In the genomic region with DNA sequence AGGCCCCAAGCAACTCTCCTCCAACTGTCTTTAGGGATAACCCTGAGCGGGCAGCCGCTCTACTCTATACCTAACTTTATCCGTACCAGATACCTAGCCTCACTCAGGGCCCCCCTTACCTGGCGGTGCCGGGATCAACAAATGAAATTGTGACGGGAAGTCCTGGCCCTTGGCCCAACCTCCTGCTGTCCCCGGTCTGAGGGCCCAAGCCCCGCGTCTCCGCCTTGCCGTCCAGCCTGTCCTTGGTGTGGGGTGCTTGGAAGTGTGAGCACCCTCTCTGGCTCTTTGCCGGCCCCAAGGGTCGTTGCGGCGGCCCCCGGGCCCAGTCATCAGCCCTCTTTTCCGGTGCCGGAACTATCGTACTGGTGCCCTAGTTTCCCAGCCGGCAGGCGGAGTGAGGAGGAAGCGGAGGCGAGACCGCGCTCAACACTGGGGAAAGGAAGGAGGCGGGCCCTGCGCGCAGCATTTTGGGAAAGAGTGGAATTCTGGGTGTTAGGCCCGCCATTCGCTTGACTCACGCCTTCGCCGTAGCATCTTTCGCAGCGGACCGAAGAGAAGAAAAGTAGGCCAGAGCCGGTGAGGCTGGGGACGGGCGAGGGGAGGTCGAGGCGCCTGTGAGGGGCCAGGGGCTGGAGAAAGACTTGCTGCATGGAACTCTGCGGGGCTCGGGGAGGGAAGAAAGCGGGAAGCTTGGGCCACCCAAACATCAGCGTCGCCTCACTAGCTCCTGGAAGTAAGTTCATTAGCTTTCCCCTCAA, we compare ENCODE assay signal across 8 cellular contexts. TPM values are rescaled to one million over a fixed set of nuclear protein-coding genes. Genes with fewer than 3 reads are reported as not detected.
DNase-seq lines count a peak whose midpoint lies in the region; ATAC-seq and TF ChIP-seq lines count a peak whose summit lies in the region.

A gene (plus strand): TSS at position 504 of the 758 bp plus-strand sequence. CDS start 1,676 bp downstream, outside the sequence.

- peak within 1 kb of the TSS; percentile 98 for H3K27ac ChIP-seq in HUES6 (ENCODE audit: low read depth, low read length)
- H3K27ac ChIP-seq in OCI-LY1 (ENCODE audit: low read depth, low read length, poor library complexity, severe bottlenecking) = peak within 1 kb of the TSS; percentile 91

- no peaks in the 10 kb centered on the region for H3K27me3 ChIP-seq in HUES6 (ENCODE audit: control insufficient read depth, insufficient read depth, low read length)
- H3K27me3 ChIP-seq in OCI-LY1 (ENCODE audit: insufficient read depth, low read length) = no peaks in the 10 kb centered on the region

- H3F3A ChIP-seq in OCI-LY1 (ENCODE audit: insufficient read depth, low read length) = no peaks in the 10 kb centered on the region

- DNase-seq in D341Med (ENCODE audit: low spot score) (peak; percentile 90), endothelial cell (ENCODE audit: low spot score) (peak; percentile 86), mesothelial cell of epicardium (ENCODE audit: low spot score in 2 of 2, unreplicated experiment in 2 of 2) (peak; percentile 76 to 88)
- DNase-seq in activated CD8-positive, alpha-beta memory T cell treated with anti-CD3 and anti-CD28 coated beads, Interleukin-2, amount 50 U/mL, for 48 hours = peak; percentile 93
- DNase-seq in stimulated activated CD8-positive, alpha-beta memory T cell treated with anti-CD3 and anti-CD28 coated beads, Interleukin-15, amount 100 ng/mL, for 4 hours (ENCODE audit: low read depth in 2 of 2) = peak; percentile 80 to 81

- peaks cover 59% of the 10 kb centered on the region for H3K79me2 ChIP-seq in OCI-LY1 (ENCODE audit: insufficient read depth, low read length)

- H3K4me3 ChIP-seq in HUES6 (ENCODE audit: low read depth, low read length) (peak within 1 kb of the TSS; percentile 100), OCI-LY1 (ENCODE audit: low read depth, low read length, poor library complexity, severe bottlenecking) (peak within 1 kb of the TSS; percentile 89)

- H3K9ac ChIP-seq in HUES6 (ENCODE audit: low read length) (peak within 1 kb of the TSS; percentile 99), OCI-LY1 (ENCODE audit: low read length) (peak within 1 kb of the TSS; percentile 97)

- H3K4me3 Mint-ChIP-seq in endothelial cell (ENCODE audit: unreplicated experiment) (peak within 1 kb of the TSS; percentile 95), mesothelial cell of epicardium (peak within 1 kb of the TSS; percentile 91)

- H3K9me3 ChIP-seq in HUES6 (ENCODE audit: control insufficient read depth, insufficient read depth, low read depth, low read length) (no peaks in the 10 kb centered on the region), OCI-LY1 (ENCODE audit: low read length) (no peaks in the 10 kb centered on the region)

- peaks cover 39% of the 10 kb centered on the region for H3K36me3 ChIP-seq in HUES6 (ENCODE audit: control insufficient read depth, insufficient read depth, low read length)
- H3K36me3 ChIP-seq in OCI-LY1 (ENCODE audit: insufficient read depth, low read length) = peaks cover 45% of the 10 kb centered on the region

- peak within 1 kb of the TSS; percentile 98 for H3K27ac Mint-ChIP-seq in endothelial cell (ENCODE audit: unreplicated experiment)
- H3K27ac Mint-ChIP-seq in mesothelial cell of epicardium = peak within 1 kb of the TSS; percentile 99

- no peaks in the 10 kb centered on the region for H3K9me2 ChIP-seq in OCI-LY1 (ENCODE audit: low read depth, low read length)

- no peaks in the 10 kb centered on the region for H4K20me1 ChIP-seq in OCI-LY1 (ENCODE audit: insufficient read depth, low read length)

- 0 out of 2 replicates have a peak within 1 kb of the TSS, but pooled peaks have one; percentile 50 for H2AFZ ChIP-seq in OCI-LY1 (ENCODE audit: low read length)

- H3K9me3 Mint-ChIP-seq in endothelial cell (ENCODE audit: unreplicated experiment) = no peaks in the 10 kb centered on the region
- no peaks in the 10 kb centered on the region for H3K9me3 Mint-ChIP-seq in mesothelial cell of epicardium

- TF ChIP-seq CTCF in OCI-LY1 (IDR thresholded peaks at IDR 0.05; ENCODE audit: low read length) (no peak), endothelial cell (IDR thresholded peaks at IDR 0.05; ENCODE audit: unreplicated experiment) (no peak), mesothelial cell of epicardium (IDR thresholded peaks at IDR 0.05; ENCODE audit: unreplicated experiment) (no peak)

- ATAC-seq in GM21423 (IDR thresholded peaks at IDR 0.05; ENCODE audit: unreplicated experiment) = peak; percentile 43

- H3K4me1 Mint-ChIP-seq in endothelial cell (ENCODE audit: unreplicated experiment) = peaks cover 48% of the 10 kb centered on the region
- H3K4me1 Mint-ChIP-seq in mesothelial cell of epicardium = peaks cover 38% of the 10 kb centered on the region

- H3K4me1 ChIP-seq in HUES6 (ENCODE audit: control insufficient read depth, insufficient read depth, low read length) (peaks cover 10% of the 10 kb centered on the region), OCI-LY1 (ENCODE audit: insufficient read depth, low read length, severe bottlenecking) (peaks cover 66% of the 10 kb centered on the region)

- H3K4me2 ChIP-seq in OCI-LY1 (ENCODE audit: low read length) = peak within 1 kb of the TSS; percentile 97

- H3K36me3 Mint-ChIP-seq in endothelial cell (ENCODE audit: low read depth, unreplicated experiment) (peaks cover 25% of the 10 kb centered on the region), mesothelial cell of epicardium (peaks cover 10% of the 10 kb centered on the region)

- H3K27me3 Mint-ChIP-seq in endothelial cell (ENCODE audit: unreplicated experiment) (peaks cover 14% of the 10 kb centered on the region), mesothelial cell of epicardium (ENCODE audit: low read depth) (no peaks in the 10 kb centered on the region)

RNA-seq across cellular contexts. Expression of the gene that starts here (rescaled TPM):
- total RNA-seq in endothelial cell (ENCODE audit: unreplicated experiment) (103 TPM), mesothelial cell of epicardium (95.1 to 110 TPM (median 102 TPM) in 3 replicates)

Comparison
In these comparisons a context has a peak if more than half of its experiments do, and no peak if none do; other contexts are left out.
1. Peak in every context shown above with its lines: DNase-seq, ATAC-seq, H3K4me3 ChIP-seq and H3K27ac ChIP-seq.